In the genomic region with DNA sequence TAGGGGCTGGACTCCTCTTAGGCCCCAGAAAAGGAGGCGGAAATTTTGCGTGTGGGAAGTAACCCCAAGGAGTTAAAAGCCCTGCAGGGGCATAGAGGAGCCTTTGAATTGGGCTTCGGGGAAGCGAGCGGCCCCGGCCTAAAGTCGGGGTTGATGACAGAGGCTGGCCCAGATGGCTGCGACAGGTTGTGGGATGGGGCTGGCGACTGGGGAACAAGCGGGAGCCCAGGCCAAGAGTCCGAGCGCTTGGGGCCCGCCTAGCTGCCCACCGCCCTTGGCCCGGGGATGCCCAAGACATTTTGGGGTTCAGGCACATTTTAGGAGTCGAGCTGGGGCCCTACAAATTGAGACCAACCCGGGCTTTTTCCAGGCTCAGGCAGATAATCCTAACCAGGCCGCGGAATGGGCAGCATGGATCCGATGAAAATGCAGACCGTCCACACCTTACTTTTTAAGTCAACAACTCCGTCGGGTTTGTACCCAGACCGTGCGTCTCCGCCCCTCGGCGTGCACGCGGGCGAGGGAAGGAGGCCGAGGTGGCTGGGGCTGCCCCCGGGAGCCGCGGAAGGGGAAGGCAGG, we compare ENCODE assay signal across 1 cellular context.
TF ChIP-seq lines count a peak whose summit lies in the region.

No MANE protein-coding gene starts in this region.

TF ChIP-seq in HepG2, 621 proteins besides CTCF, POLR2A, EP300 and RAD21 (continues in another document):
- TF ChIP-seq ZNF652 (CRISPR knock-in tag; IDR thresholded peaks at IDR 0.05; ENCODE audit: borderline replicate concordance, low read depth) (peak; percentile 4), HNF4G (IDR thresholded peaks at IDR 0.05; ENCODE audit: borderline replicate concordance, low read depth, low read length) (0 out of 2 replicates have a peak, but pooled peaks have one; percentile 3), HNF4G (CRISPR knock-in tag; IDR thresholded peaks at IDR 0.05; ENCODE audit: borderline replicate concordance, low read depth) (peak; percentile 15; the same call in 1 of the 2 replicates), MTF1 (CRISPR knock-in tag; IDR thresholded peaks at IDR 0.05) (no peak), ZFP37 (CRISPR knock-in tag; IDR thresholded peaks at IDR 0.05; ENCODE audit: borderline replicate concordance) (0 out of 2 replicates have a peak, but pooled peaks have one; percentile 19), ZNF121 (CRISPR knock-in tag; IDR thresholded peaks at IDR 0.05) (no peak), ZNF274 (CRISPR knock-in tag; IDR thresholded peaks at IDR 0.05) (0 out of 2 replicates have a peak, but pooled peaks have one; percentile 22), ZNF138 (CRISPR knock-in tag; IDR thresholded peaks at IDR 0.05; ENCODE audit: low read depth) (no peak), SIN3A (IDR thresholded peaks at IDR 0.05; ENCODE audit: borderline replicate concordance, low read depth, low read length) (0 out of 2 replicates have a peak, but pooled peaks have one; percentile 15), CSRNP1 (CRISPR knock-in tag; IDR thresholded peaks at IDR 0.05) (peak; percentile 8; the same call in 1 of the 2 replicates), ZMYM2 (CRISPR knock-in tag; IDR thresholded peaks at IDR 0.05) (no peak), GMEB2 (CRISPR knock-in tag; IDR thresholded peaks at IDR 0.05; ENCODE audit: low read depth) (no peak), ZNF547 (CRISPR knock-in tag; IDR thresholded peaks at IDR 0.05) (no peak), FOXA1 (IDR thresholded peaks at IDR 0.05) (no peak), FOXA1 (CRISPR knock-in tag; IDR thresholded peaks at IDR 0.05) (no peak), SMARCC2 (IDR thresholded peaks at IDR 0.05) (no peak), TP53 (CRISPR knock-in tag; conservative IDR thresholded peaks at IDR 0.05) (no peak), ATRX (CRISPR knock-in tag; IDR thresholded peaks at IDR 0.05; ENCODE audit: borderline replicate concordance) (no peak), SRSF1 (optimal IDR thresholded peaks at IDR 0.05; ENCODE audit: low read depth, low read length) (peak; percentile 11), MAF1 (CRISPR knock-in tag; IDR thresholded peaks at IDR 0.05; ENCODE audit: borderline replicate concordance) (no peak; the same call in 1 of the 2 replicates), ZNF564 (CRISPR knock-in tag; IDR thresholded peaks at IDR 0.05) (no peak), CENPT (CRISPR knock-in tag; IDR thresholded peaks at IDR 0.05; ENCODE audit: low read depth) (no peak), ARID2 (CRISPR knock-in tag; IDR thresholded peaks at IDR 0.05; ENCODE audit: borderline replicate concordance) (0 out of 2 replicates have a peak, but pooled peaks have one; percentile 3), NRL (CRISPR knock-in tag; IDR thresholded peaks at IDR 0.05; ENCODE audit: borderline replicate concordance) (0 out of 2 replicates have a peak, but pooled peaks have one; percentile 7), MYC (CRISPR knock-in tag; IDR thresholded peaks at IDR 0.05; ENCODE audit: borderline replicate concordance) (peak; percentile 30; the same call in 1 of the 2 replicates), ZSCAN29 (CRISPR knock-in tag; conservative IDR thresholded peaks at IDR 0.05) (no peak), ZNF567 (CRISPR knock-in tag; IDR thresholded peaks at IDR 0.05; ENCODE audit: borderline replicate concordance) (no peak), ZNF570 (CRISPR knock-in tag; IDR thresholded peaks at IDR 0.05; ENCODE audit: borderline replicate concordance) (no peak), MTA1 (CRISPR knock-in tag; IDR thresholded peaks at IDR 0.05; ENCODE audit: borderline replicate concordance) (no peak), ZNF432 (CRISPR knock-in tag; IDR thresholded peaks at IDR 0.05; ENCODE audit: borderline replicate concordance) (0 out of 2 replicates have a peak, but pooled peaks have one; percentile 22), GZF1 (CRISPR knock-in tag; IDR thresholded peaks at IDR 0.05) (no peak), GTF2F1 (IDR thresholded peaks at IDR 0.05; ENCODE audit: low read length) (no peak), NONO (IDR thresholded peaks at IDR 0.05) (no peak), NONO (CRISPR knock-in tag; conservative IDR thresholded peaks at IDR 0.05) (0 out of 2 replicates have a peak, but pooled peaks have one; percentile 12), ZBTB26 (CRISPR knock-in tag; IDR thresholded peaks at IDR 0.05; ENCODE audit: borderline replicate concordance) (no peak), MEF2D (CRISPR knock-in tag; IDR thresholded peaks at IDR 0.05) (no peak), ZNF550 (CRISPR knock-in tag; IDR thresholded peaks at IDR 0.05; ENCODE audit: borderline replicate concordance) (0 out of 2 replicates have a peak, but pooled peaks have one; percentile 55), NR3C1 (CRISPR knock-in tag; IDR thresholded peaks at IDR 0.05) (no peak)
- TF ChIP-seq, protein P1, sequence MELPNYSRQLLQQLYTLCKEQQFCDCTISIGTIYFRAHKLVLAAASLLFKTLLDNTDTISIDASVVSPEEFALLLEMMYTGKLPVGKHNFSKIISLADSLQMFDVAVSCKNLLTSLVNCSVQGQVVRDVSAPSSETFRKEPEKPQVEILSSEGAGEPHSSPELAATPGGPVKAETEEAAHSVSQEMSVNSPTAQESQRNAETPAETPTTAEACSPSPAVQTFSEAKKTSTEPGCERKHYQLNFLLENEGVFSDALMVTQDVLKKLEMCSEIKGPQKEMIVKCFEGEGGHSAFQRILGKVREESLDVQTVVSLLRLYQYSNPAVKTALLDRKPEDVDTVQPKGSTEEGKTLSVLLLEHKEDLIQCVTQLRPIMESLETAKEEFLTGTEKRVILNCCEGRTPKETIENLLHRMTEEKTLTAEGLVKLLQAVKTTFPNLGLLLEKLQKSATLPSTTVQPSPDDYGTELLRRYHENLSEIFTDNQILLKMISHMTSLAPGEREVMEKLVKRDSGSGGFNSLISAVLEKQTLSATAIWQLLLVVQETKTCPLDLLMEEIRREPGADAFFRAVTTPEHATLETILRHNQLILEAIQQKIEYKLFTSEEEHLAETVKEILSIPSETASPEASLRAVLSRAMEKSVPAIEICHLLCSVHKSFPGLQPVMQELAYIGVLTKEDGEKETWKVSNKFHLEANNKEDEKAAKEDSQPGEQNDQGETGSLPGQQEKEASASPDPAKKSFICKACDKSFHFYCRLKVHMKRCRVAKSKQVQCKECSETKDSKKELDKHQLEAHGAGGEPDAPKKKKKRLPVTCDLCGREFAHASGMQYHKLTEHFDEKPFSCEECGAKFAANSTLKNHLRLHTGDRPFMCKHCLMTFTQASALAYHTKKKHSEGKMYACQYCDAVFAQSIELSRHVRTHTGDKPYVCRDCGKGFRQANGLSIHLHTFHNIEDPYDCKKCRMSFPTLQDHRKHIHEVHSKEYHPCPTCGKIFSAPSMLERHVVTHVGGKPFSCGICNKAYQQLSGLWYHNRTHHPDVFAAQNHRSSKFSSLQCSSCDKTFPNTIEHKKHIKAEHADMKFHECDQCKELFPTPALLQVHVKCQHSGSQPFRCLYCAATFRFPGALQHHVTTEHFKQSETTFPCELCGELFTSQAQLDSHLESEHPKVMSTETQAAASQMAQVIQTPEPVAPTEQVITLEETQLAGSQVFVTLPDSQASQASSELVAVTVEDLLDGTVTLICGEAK (IDR thresholded peaks at IDR 0.05): no peak
- TF ChIP-seq, protein P1 (CRISPR knock-in tag; IDR thresholded peaks at IDR 0.05): no peak
- TF ChIP-seq, protein P2, sequence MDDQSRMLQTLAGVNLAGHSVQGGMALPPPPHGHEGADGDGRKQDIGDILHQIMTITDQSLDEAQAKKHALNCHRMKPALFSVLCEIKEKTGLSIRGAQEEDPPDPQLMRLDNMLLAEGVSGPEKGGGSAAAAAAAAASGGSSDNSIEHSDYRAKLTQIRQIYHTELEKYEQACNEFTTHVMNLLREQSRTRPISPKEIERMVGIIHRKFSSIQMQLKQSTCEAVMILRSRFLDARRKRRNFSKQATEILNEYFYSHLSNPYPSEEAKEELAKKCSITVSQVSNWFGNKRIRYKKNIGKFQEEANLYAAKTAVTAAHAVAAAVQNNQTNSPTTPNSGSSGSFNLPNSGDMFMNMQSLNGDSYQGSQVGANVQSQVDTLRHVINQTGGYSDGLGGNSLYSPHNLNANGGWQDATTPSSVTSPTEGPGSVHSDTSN (CRISPR knock-in tag; IDR thresholded peaks at IDR 0.05; ENCODE audit: borderline replicate concordance): peak; percentile 15; the same call in 1 of the 2 replicates
- TF ChIP-seq, protein P3, sequence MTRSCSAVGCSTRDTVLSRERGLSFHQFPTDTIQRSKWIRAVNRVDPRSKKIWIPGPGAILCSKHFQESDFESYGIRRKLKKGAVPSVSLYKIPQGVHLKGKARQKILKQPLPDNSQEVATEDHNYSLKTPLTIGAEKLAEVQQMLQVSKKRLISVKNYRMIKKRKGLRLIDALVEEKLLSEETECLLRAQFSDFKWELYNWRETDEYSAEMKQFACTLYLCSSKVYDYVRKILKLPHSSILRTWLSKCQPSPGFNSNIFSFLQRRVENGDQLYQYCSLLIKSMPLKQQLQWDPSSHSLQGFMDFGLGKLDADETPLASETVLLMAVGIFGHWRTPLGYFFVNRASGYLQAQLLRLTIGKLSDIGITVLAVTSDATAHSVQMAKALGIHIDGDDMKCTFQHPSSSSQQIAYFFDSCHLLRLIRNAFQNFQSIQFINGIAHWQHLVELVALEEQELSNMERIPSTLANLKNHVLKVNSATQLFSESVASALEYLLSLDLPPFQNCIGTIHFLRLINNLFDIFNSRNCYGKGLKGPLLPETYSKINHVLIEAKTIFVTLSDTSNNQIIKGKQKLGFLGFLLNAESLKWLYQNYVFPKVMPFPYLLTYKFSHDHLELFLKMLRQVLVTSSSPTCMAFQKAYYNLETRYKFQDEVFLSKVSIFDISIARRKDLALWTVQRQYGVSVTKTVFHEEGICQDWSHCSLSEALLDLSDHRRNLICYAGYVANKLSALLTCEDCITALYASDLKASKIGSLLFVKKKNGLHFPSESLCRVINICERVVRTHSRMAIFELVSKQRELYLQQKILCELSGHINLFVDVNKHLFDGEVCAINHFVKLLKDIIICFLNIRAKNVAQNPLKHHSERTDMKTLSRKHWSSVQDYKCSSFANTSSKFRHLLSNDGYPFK (CRISPR knock-in tag; IDR thresholded peaks at IDR 0.05; ENCODE audit: borderline replicate concordance): no peak
